Comparison of ENCODE assay signal across 21 cellular contexts in the genomic region with DNA sequence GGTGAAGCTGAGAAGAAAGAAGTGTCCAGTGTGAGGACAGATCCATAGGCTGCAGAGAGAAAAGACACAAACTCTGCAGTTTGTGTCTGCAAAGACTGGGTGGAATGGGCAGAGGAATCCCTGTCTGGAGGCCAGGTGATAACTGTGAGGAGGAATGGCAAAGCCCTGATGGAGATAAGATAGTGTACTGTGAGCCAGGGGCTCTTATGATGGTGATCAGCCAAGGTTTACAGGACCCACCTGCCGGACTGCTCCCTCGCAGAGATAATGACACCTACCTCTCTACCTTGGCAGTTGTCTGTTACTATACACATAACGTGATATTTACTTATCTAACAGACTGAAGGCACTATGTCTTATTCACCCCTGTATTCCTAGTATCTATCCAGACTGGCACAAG.
"Had no signal": no experiment of that assay in that cellular context is flagged by ENCODE, and none has a peak within 500 bp of the region (broad histone marks: within the 10 kb centered on the region; RNA-seq: fewer than 3 reads in every experiment).

No MANE protein-coding gene starts in this region.

- H3K9me3 ChIP-seq: colonic mucosa, esophagus squamous epithelium, lower lobe of right lung, right lobe of liver, thoracic aorta, tibial nerve, upper lobe of right lung, uterus had no signal

- H3K9ac ChIP-seq: neural progenitor cell, parathyroid adenoma had no signal

- H3K4me1 ChIP-seq: colonic mucosa, esophagus squamous epithelium, neural progenitor cell, parathyroid adenoma, right lobe of liver, upper lobe of right lung, uterus had no signal

- H3K4me3 ChIP-seq: colonic mucosa, esophagus squamous epithelium, lower lobe of right lung, neural progenitor cell, right lobe of liver, thoracic aorta, tibial nerve, upper lobe of right lung, uterus had no signal

- H3K27me3 ChIP-seq: colonic mucosa, neural progenitor cell, right lobe of liver, tibial nerve, uterus had no signal

- H2AFZ ChIP-seq: neural progenitor cell, parathyroid adenoma had no signal

- H3K36me3 ChIP-seq: colonic mucosa, esophagus squamous epithelium, lower lobe of right lung, neural progenitor cell, right lobe of liver, thoracic aorta, tibial nerve, upper lobe of right lung, uterus had no signal

- H3K27ac ChIP-seq: colonic mucosa, esophagus squamous epithelium, lower lobe of right lung, neural progenitor cell, parathyroid adenoma, right lobe of liver, thoracic aorta, tibial nerve, upper lobe of right lung, uterus had no signal

- H3K4me2 ChIP-seq: neural progenitor cell had no signal

- DNase-seq: colonic mucosa; effector memory CD4-positive, alpha-beta T cell; erythroblast; esophagus squamous epithelium; foreskin melanocyte; immature natural killer cell; left ventricle myocardium superior; lower lobe of right lung; midbrain; naive thymus-derived CD4-positive, alpha-beta T cell; right lobe of liver; small intestine; stimulated activated CD4-positive, alpha-beta T cell treated with anti-CD3 and anti-CD28 coated beads, Interleukin-15, amount 100 ng/mL, for 24 hours; stimulated activated CD4-positive, alpha-beta T cell treated with anti-CD3 and anti-CD28 coated beads, Interleukin-2, amount 100 ng/mL, for 48 hours; stimulated activated naive B cell treated with anti-CD40 and anti-IgM and Interleukin-4, amounts not matched to agents 10 μg/mL and 1 μg/mL and 100 μg/mL, for 72 hours; upper lobe of right lung; uterus had no signal
